Comparison of ENCODE assay signal across 13 cellular contexts in genomic region chr2:98565286-98565860, GRCh38.
"Had no signal": no experiment of that assay in that cellular context is flagged by ENCODE, and none has a peak within 500 bp of the region (broad histone marks: within the 10 kb centered on the region; RNA-seq: fewer than 3 reads in every experiment).

No MANE protein-coding gene starts in this region.

- ATAC-seq: activated CD4-positive, CD25-positive, alpha-beta regulatory T cell treated with anti-CD3 and anti-CD28 coated beads, Interleukin-2, amount 50 U/mL, for 24 hours; activated T-cell treated with anti-CD3 and anti-CD28 coated beads, Interleukin-2, amount 50 U/mL, for 4 hours; foreskin keratinocyte; left cardiac atrium had no signal

- H3K27ac ChIP-seq: coronary artery, foreskin keratinocyte, ovary, thyroid gland had no signal

- H3K4me3 ChIP-seq: coronary artery, ovary, thyroid gland had no signal

- H3K4me3 Mint-ChIP-seq: activated T-cell treated with anti-CD3 and anti-CD28 coated beads, Interleukin-2, amount 50 U/mL, for 4 hours; nephron progenitor cell had no signal

- H3K27me3 ChIP-seq: foreskin keratinocyte, ovary, thyroid gland had no signal

- H3K36me3 ChIP-seq: ovary had no signal

- DNase-seq: activated CD8-positive, alpha-beta memory T cell treated with anti-CD3 and anti-CD28 coated beads for 24 hours; activated T-cell treated with anti-CD3 and anti-CD28 coated beads, Interleukin-2, amount 50 U/mL, for 4 hours; effector CD4-positive, alpha-beta T cell; foreskin keratinocyte; head of caudate nucleus; left cardiac atrium; nephron progenitor cell; ovary; SHP77 treated with DMSO at 0.1 percent for 48 hours; stimulated activated CD4-positive, alpha-beta T cell treated with anti-CD3 and anti-CD28 coated beads, Interleukin-4, amount 100 ng/mL, for 1 hour; thyroid gland had no signal

- H3K9me3 ChIP-seq: ovary, thyroid gland had no signal

- H3K9me3 Mint-ChIP-seq: activated T-cell treated with anti-CD3 and anti-CD28 coated beads, Interleukin-2, amount 50 U/mL, for 4 hours; nephron progenitor cell had no signal
